13 cellular contexts compared by ENCODE assay signal in genomic region chr4:169062861-169063197, GRCh38. TPM values are rescaled to one million over a fixed set of nuclear protein-coding genes. Genes with fewer than 3 reads are reported as not detected.
DNase-seq lines count a peak whose midpoint lies in the region; ATAC-seq and TF ChIP-seq lines count a peak whose summit lies in the region.
"Had no signal": no experiment of that assay in that cellular context is flagged by ENCODE, and none has a peak within 500 bp of the region (broad histone marks: within the 10 kb centered on the region; RNA-seq: fewer than 3 reads in every experiment).

No MANE protein-coding gene starts in this region.

- H2BK5ac ChIP-seq in mesendoderm (ENCODE audit: low read length): no peak overlapping the region

- no peak overlapping the region for H2AK5ac ChIP-seq in mesendoderm (ENCODE audit: low read length)

- TF ChIP-seq EP300 in esophagus muscularis mucosa (IDR thresholded peaks at IDR 0.05) (no peak), suprapubic skin (IDR thresholded peaks at IDR 0.05) (no peak)

- H3K23ac ChIP-seq in mesendoderm (ENCODE audit: low read length): no peak overlapping the region

- H3K9ac ChIP-seq in mesendoderm (ENCODE audit: low read length): no peak overlapping the region

- H4K8ac ChIP-seq in mesendoderm (ENCODE audit: low read depth, low read length): no peak overlapping the region

- H3K27me3 ChIP-seq in Panc1 (ENCODE audit: control insufficient read depth, insufficient read depth, low read length): no peaks in the 10 kb centered on the region
- no peaks in the 10 kb centered on the region for H3K27me3 ChIP-seq in esophagus muscularis mucosa
- no peaks in the 10 kb centered on the region for H3K27me3 ChIP-seq in mesendoderm (ENCODE audit: insufficient read depth, low read length, poor library complexity)
- no peaks in the 10 kb centered on the region for H3K27me3 ChIP-seq in suprapubic skin
- H3K27me3 ChIP-seq: BE2C had no signal

- H2BK15ac ChIP-seq in mesendoderm (replicated peaks; ENCODE audit: low read depth): no peak overlapping the region

- no peak overlapping the region for H3K18ac ChIP-seq in mesendoderm (ENCODE audit: low read length)

- H3K79me2 ChIP-seq in mesendoderm (ENCODE audit: control insufficient read depth, insufficient read depth, low read length): no peaks in the 10 kb centered on the region

- TF ChIP-seq POLR2A in esophagus muscularis mucosa (IDR thresholded peaks at IDR 0.05; ENCODE audit: low read depth) (no peak), suprapubic skin (IDR thresholded peaks at IDR 0.05) (no peak), GM18505 (IDR thresholded peaks at IDR 0.05; ENCODE audit: borderline replicate concordance, extremely low read depth, insufficient read depth, insufficient read length) (no peak)

- H3K4ac ChIP-seq in mesendoderm (ENCODE audit: low read depth, low read length): no peak overlapping the region

- ATAC-seq in Panc1 (peak; percentile 39; the same call in 1 of the 2 replicates), HG03196 (IDR thresholded peaks at IDR 0.05; ENCODE audit: unreplicated experiment) (no peak), GM18505 (IDR thresholded peaks at IDR 0.05; ENCODE audit: unreplicated experiment) (no peak)

- POLR2A ChIA-PET in Panc1 (lab: Charles Lee): interaction anchor here (0.6 kb wide), 1 partner anchor 583 kb away, joined by 11 read pairs; the partner anchor contains the start of gene DDX60L
- POLR2A ChIA-PET in activated CD4-positive, alpha-beta T cell treated with anti-CD3 and anti-CD28 coated beads, Interleukin-2, amount 10 ng/mL, durations not matched to agents 7 days and 5 days (lab: Charles Lee): no interaction called here

- H3K4me3 ChIP-seq in Panc1 (ENCODE audit: low read depth in 2 of 2, low read length in 2 of 2) (no peak overlapping the region), esophagus muscularis mucosa (no peak overlapping the region), mesendoderm (ENCODE audit: low read length) (no peak overlapping the region), suprapubic skin (no peak overlapping the region)
- H3K4me3 ChIP-seq: lung had no signal

- H3K27ac Mint-ChIP-seq in activated CD4-positive, alpha-beta T cell treated with anti-CD3 and anti-CD28 coated beads, Interleukin-2, amount 10 ng/mL, durations not matched to agents 7 days and 5 days: no peak overlapping the region

- DNase-seq in Panc1 (ENCODE audit: low read depth, low spot score): no peak
- DNase-seq in esophagus muscularis mucosa (ENCODE audit: extremely low spot score): no peak
- DNase-seq in mesendoderm: peak; percentile 29
- DNase-seq in suprapubic skin (ENCODE audit: low spot score in 2 of 2): no peak
- no peak for DNase-seq in anterior cingulate cortex (lab: John Stamatoyannopoulos, UW)
- no peak for DNase-seq in activated CD4-positive, alpha-beta T cell treated with anti-CD3 and anti-CD28 coated beads, Interleukin-2, amount 10 ng/mL, durations not matched to agents 7 days and 5 days
- DNase-seq: activated CD4-positive, alpha-beta T cell treated with anti-CD3 and anti-CD28 coated beads for 48 hours; BE2C; foreskin melanocyte; Kasumi-1 had no signal

- no peaks in the 10 kb centered on the region for H3K9me3 Mint-ChIP-seq in activated CD4-positive, alpha-beta T cell treated with anti-CD3 and anti-CD28 coated beads, Interleukin-2, amount 10 ng/mL, durations not matched to agents 7 days and 5 days

- intact Hi-C loops in Panc1 (cut with micrococcal nuclease; ENCODE audit: unreplicated experiment): no loop called here
- intact Hi-C loops in esophagus muscularis mucosa (cut with DNase I): no loop called here

- BruUV-seq in Panc1 (replicated peaks; lab: Mats Ljungman, UMichigan): no TSS peak

- CTCF ChIA-PET in Panc1 (lab: Charles Lee): no interaction called here
- CTCF ChIA-PET in activated CD4-positive, alpha-beta T cell treated with anti-CD3 and anti-CD28 coated beads, Interleukin-2, amount 10 ng/mL, durations not matched to agents 7 days and 5 days (lab: Charles Lee): no interaction called here

- no peaks in the 10 kb centered on the region for H3K36me3 Mint-ChIP-seq in activated CD4-positive, alpha-beta T cell treated with anti-CD3 and anti-CD28 coated beads, Interleukin-2, amount 10 ng/mL, durations not matched to agents 7 days and 5 days (ENCODE audit: low read depth)

- 52% methylated on average over 5 of the region's 5 CpGs for WGBS in esophagus muscularis mucosa
- no CpG with 5 or more reads among the region's 5 CpGs for WGBS in mesendoderm (ENCODE audit: extremely low coverage, insufficient coverage, low lambda C conversion rate)
- 42% methylated on average over 5 of the region's 5 CpGs for WGBS in suprapubic skin

- H3K27me3 Mint-ChIP-seq in activated CD4-positive, alpha-beta T cell treated with anti-CD3 and anti-CD28 coated beads, Interleukin-2, amount 10 ng/mL, durations not matched to agents 7 days and 5 days: no peaks in the 10 kb centered on the region

- H3K27ac ChIP-seq in Panc1 (ENCODE audit: low read length) (peak overlapping the region; percentile 21; the same call in 1 of the 2 replicates), esophagus muscularis mucosa (replicated peaks in 1 of 4) (peak overlapping the region; percentile 14 to 51 (median 30)), mesendoderm (ENCODE audit: low read depth, low read length) (no peak overlapping the region), suprapubic skin (peak overlapping the region; percentile 53)

- in situ Hi-C loops in Panc1 (cut with HindIII; ENCODE audit: low pct_unique_long_range_greater_than_20kb, low sequenced_read_pairs): no loop called here

- no peak overlapping the region for H3K4me2 ChIP-seq in mesendoderm (ENCODE audit: low read length)

- H3K36me3 ChIP-seq in Panc1 (ENCODE audit: control insufficient read depth, insufficient read depth, low read length) (no peaks in the 10 kb centered on the region), esophagus muscularis mucosa (no peaks in the 10 kb centered on the region), mesendoderm (ENCODE audit: control insufficient read depth, insufficient read depth, low read length) (no peaks in the 10 kb centered on the region), suprapubic skin (no peaks in the 10 kb centered on the region)
- H3K36me3 ChIP-seq: BE2C had no signal

- H3K79me1 ChIP-seq in mesendoderm (ENCODE audit: low read length): no peaks in the 10 kb centered on the region

- H3K4me3 Mint-ChIP-seq in activated CD4-positive, alpha-beta T cell treated with anti-CD3 and anti-CD28 coated beads, Interleukin-2, amount 10 ng/mL, durations not matched to agents 7 days and 5 days: no peak overlapping the region

- TF ChIP-seq CTCF in Panc1 (IDR thresholded peaks at IDR 0.05): no peak
- TF ChIP-seq CTCF in esophagus muscularis mucosa (IDR thresholded peaks at IDR 0.05): no peak
- TF ChIP-seq CTCF in suprapubic skin (IDR thresholded peaks at IDR 0.05): no peak

- no peak overlapping the region for H3K56ac ChIP-seq in mesendoderm (ENCODE audit: low read length)

- H3K9me3 ChIP-seq in Panc1 (ENCODE audit: control insufficient read depth, insufficient read depth, low read depth, low read length) (no peaks in the 10 kb centered on the region), esophagus muscularis mucosa (no peaks in the 10 kb centered on the region), suprapubic skin (no peaks in the 10 kb centered on the region)
- H3K9me3 ChIP-seq: BE2C had no signal

- no peak overlapping the region for H4K5ac ChIP-seq in mesendoderm (ENCODE audit: low read length)

- H3K4me1 ChIP-seq in Panc1 (ENCODE audit: control insufficient read depth, insufficient read depth, low read length) (peaks cover 6% of the 10 kb centered on the region; the same call in 1 of the 2 replicates), esophagus muscularis mucosa (peaks cover 25 to 33% (median 28%) of the 10 kb centered on the region in 4 donors), mesendoderm (ENCODE audit: control insufficient read depth, low read depth, low read length) (peaks cover 3% of the 10 kb centered on the region), suprapubic skin (peaks cover 53% of the 10 kb centered on the region)

- no peaks in the 10 kb centered on the region for H3K4me1 Mint-ChIP-seq in activated CD4-positive, alpha-beta T cell treated with anti-CD3 and anti-CD28 coated beads, Interleukin-2, amount 10 ng/mL, durations not matched to agents 7 days and 5 days

- H2BK120ac ChIP-seq in mesendoderm (ENCODE audit: low read depth, low read length): no peak overlapping the region

RNA-seq across cellular contexts. Expression of gene CBR4, which starts 52.8 kb away (rescaled TPM):
- total RNA-seq in Panc1 (2021; ENCODE audit: unreplicated experiment) (13.5 TPM), esophagus muscularis mucosa (10 to 100 TPM in 3 of 4 donors, 1 to 10 TPM in 1; 9.3 to 15.8 (median 12.4) TPM), suprapubic skin (10 to 100 TPM; 14.4 to 42.2 (median 19.5) TPM)
- 7.3 TPM for polyA plus RNA-seq in Panc1 (2012; ENCODE audit: insufficient read length)
- polyA plus RNA-seq in mesendoderm (2013, experiment 1 of 2): 12.1 TPM
- polyA plus RNA-seq in mesendoderm (2013, experiment 2 of 2): 12.3 TPM
- 10 to 100 TPM; 10.0 to 12.8 TPM for total RNA-seq in activated CD4-positive, alpha-beta T cell treated with anti-CD3 and anti-CD28 coated beads, Interleukin-2, amount 10 ng/mL, durations not matched to agents 7 days and 5 days
